In the genomic region with DNA sequence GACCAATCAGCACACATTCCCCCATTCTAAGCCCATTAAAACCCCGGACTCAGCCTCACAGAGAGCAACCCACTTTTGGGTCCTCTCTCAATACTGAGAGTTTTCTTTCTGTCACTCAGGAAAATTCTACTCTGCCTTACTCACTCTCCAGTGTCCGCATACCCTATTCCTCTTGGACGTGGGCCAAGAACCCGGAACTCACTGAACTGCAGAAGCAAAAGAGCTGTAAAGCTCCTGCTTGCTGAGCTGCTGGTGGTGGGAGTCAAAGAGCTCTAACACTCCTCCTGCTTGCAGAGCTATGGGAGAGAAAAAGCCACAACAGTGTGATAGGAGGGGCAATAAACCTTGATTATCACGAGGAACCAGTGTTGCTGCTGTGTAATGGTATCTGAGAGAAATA, we compare ENCODE assay signal across 25 cellular contexts.
"Had no signal": no experiment of that assay in that cellular context is flagged by ENCODE, and none has a peak within 500 bp of the region (broad histone marks: within the 10 kb centered on the region; RNA-seq: fewer than 3 reads in every experiment).

No MANE protein-coding gene starts in this region.

- H3K27ac Mint-ChIP-seq: activated CD4-positive, alpha-beta T cell treated with anti-CD3 and anti-CD28 coated beads, Interleukin-2, amount 10 ng/mL, durations not matched to agents 7 days and 5 days; activated naive CD4-positive, alpha-beta T cell treated with anti-CD3 and anti-CD28 coated beads, Interleukin-2, amount 50 U/mL, for 72 hours; activated T-cell treated with anti-CD3 and anti-CD28 coated beads, Interleukin-2, amount 50 U/mL, for 24 hours; activated T-helper 17 cell treated with anti-CD3 and anti-CD28 coated beads, Interleukin-2, amount 50 U/mL, for 72 hours; natural killer cell; stimulated activated naive CD8-positive, alpha-beta T cell treated with anti-CD3 and anti-CD28 coated beads, Interleukin-15, Interleukin-2, amounts not matched to agents 100 ng/mL and 50 ng/mL, for 24 hours had no signal

- H3K4me1 Mint-ChIP-seq: activated CD4-positive, alpha-beta T cell treated with anti-CD3 and anti-CD28 coated beads, Interleukin-2, amount 10 ng/mL, durations not matched to agents 7 days and 5 days; activated T-helper 17 cell treated with anti-CD3 and anti-CD28 coated beads, Interleukin-2, amount 50 U/mL, for 72 hours; natural killer cell had no signal

- H3K27ac ChIP-seq: adrenal gland, ascending aorta, colonic mucosa, esophagus squamous epithelium, gastroesophageal sphincter, heart left ventricle, left ventricle myocardium inferior, pancreas, psoas muscle, tibial artery, WERI-Rb-1 had no signal

- H3K27me3 ChIP-seq: adrenal gland, ascending aorta, colonic mucosa, esophagus squamous epithelium, gastroesophageal sphincter, heart left ventricle, pancreas, tibial artery had no signal

- H3K27me3 Mint-ChIP-seq: activated CD4-positive, alpha-beta T cell treated with anti-CD3 and anti-CD28 coated beads, Interleukin-2, amount 10 ng/mL, durations not matched to agents 7 days and 5 days; activated T-cell treated with anti-CD3 and anti-CD28 coated beads, Interleukin-2, amount 50 U/mL, for 24 hours; activated T-helper 17 cell treated with anti-CD3 and anti-CD28 coated beads, Interleukin-2, amount 50 U/mL, for 72 hours; stimulated activated naive CD8-positive, alpha-beta T cell treated with anti-CD3 and anti-CD28 coated beads, Interleukin-15, Interleukin-2, amounts not matched to agents 100 ng/mL and 50 ng/mL, for 24 hours had no signal

- H3K4me1 ChIP-seq: adrenal gland, ascending aorta, colonic mucosa, esophagus squamous epithelium, gastroesophageal sphincter, heart left ventricle, left ventricle myocardium inferior, pancreas, psoas muscle, tibial artery had no signal

- H3K36me3 Mint-ChIP-seq: activated naive CD4-positive, alpha-beta T cell treated with anti-CD3 and anti-CD28 coated beads, Interleukin-2, amount 50 U/mL, for 72 hours had no signal

- ATAC-seq: activated naive CD4-positive, alpha-beta T cell treated with anti-CD3 and anti-CD28 coated beads, Interleukin-2, amount 50 U/mL, for 72 hours; activated T-helper 17 cell treated with anti-CD3 and anti-CD28 coated beads, Interleukin-2, amount 50 U/mL, for 72 hours; gastroesophageal sphincter; heart left ventricle; natural killer cell; pancreas; psoas muscle; right cardiac atrium had no signal

- H3K36me3 ChIP-seq: adrenal gland, ascending aorta, colonic mucosa, esophagus squamous epithelium, gastroesophageal sphincter, heart left ventricle, left ventricle myocardium inferior, pancreas, tibial artery, WERI-Rb-1 had no signal

- H3K4me3 Mint-ChIP-seq: activated CD4-positive, alpha-beta T cell treated with anti-CD3 and anti-CD28 coated beads, Interleukin-2, amount 10 ng/mL, durations not matched to agents 7 days and 5 days; activated T-cell treated with anti-CD3 and anti-CD28 coated beads, Interleukin-2, amount 50 U/mL, for 24 hours; activated T-helper 17 cell treated with anti-CD3 and anti-CD28 coated beads, Interleukin-2, amount 50 U/mL, for 72 hours; natural killer cell; stimulated activated naive CD8-positive, alpha-beta T cell treated with anti-CD3 and anti-CD28 coated beads, Interleukin-15, Interleukin-2, amounts not matched to agents 100 ng/mL and 50 ng/mL, for 24 hours had no signal

- H3K9me3 ChIP-seq: adrenal gland, ascending aorta, colonic mucosa, esophagus squamous epithelium, gastroesophageal sphincter, left ventricle myocardium inferior, pancreas, psoas muscle, tibial artery had no signal

- DNase-seq: activated CD4-positive, alpha-beta T cell treated with anti-CD3 and anti-CD28 coated beads, Interleukin-2, amount 10 ng/mL, durations not matched to agents 7 days and 5 days; activated CD4-positive, CD25-positive, alpha-beta regulatory T cell treated with anti-CD3 and anti-CD28 coated beads, Interleukin-2, amount 50 U/mL, for 72 hours; activated CD8-positive, alpha-beta memory T cell treated with anti-CD3 and anti-CD28 coated beads for 24 hours; activated CD8-positive, alpha-beta memory T cell treated with anti-CD3 and anti-CD28 coated beads, Interleukin-2, amount 50 U/mL, for 4 hours; activated T-cell treated with anti-CD3 and anti-CD28 coated beads, Interleukin-2, amount 50 U/mL, for 24 hours; colonic mucosa; esophagus squamous epithelium; heart left ventricle; islet precursor cell; left ventricle myocardium inferior; midbrain; natural killer cell; pancreas; psoas muscle; right cardiac atrium; substantia nigra; T-helper 1 cell; tibial artery; WERI-Rb-1 had no signal

- H3K4me3 ChIP-seq: adrenal gland, ascending aorta, colonic mucosa, esophagus squamous epithelium, gastroesophageal sphincter, heart left ventricle, left ventricle myocardium inferior, pancreas, psoas muscle, tibial artery had no signal
